8 cellular contexts compared by ENCODE assay signal in genomic region chr15:50687302-50687902, GRCh38. TPM values are rescaled to one million over a fixed set of nuclear protein-coding genes. Genes with fewer than 3 reads are reported as not detected.
DNase-seq lines count a peak whose midpoint lies in the region; ATAC-seq and TF ChIP-seq lines count a peak whose summit lies in the region.

No MANE protein-coding gene starts in this region.

- peak overlapping the region; percentile 93 for H3K9ac ChIP-seq in IMR-90 (ENCODE audit: low read depth, low read length)
- peak overlapping the region; percentile 71 to 87 for H3K9ac ChIP-seq in colonic mucosa (ENCODE audit: low read depth in 2 of 2, low read length in 2 of 2)

- no peak overlapping the region; the same call in none of the 2 replicates for H2BK20ac ChIP-seq in IMR-90 (ENCODE audit: low read depth, low read length)

- no peak for TF ChIP-seq RAD21 in IMR-90 (IDR thresholded peaks at IDR 0.05; ENCODE audit: low read length)

- CTCF ChIA-PET in IMR-90 (lab: Yijun Ruan, JAX) = no interaction called here

- H2BK120ac ChIP-seq in IMR-90 (ENCODE audit: low read depth, low read length) = peak overlapping the region; percentile 91

- peaks cover 14% of the 10 kb centered on the region for H3K36me3 Mint-ChIP-seq in nephron (ENCODE audit: low read depth)

- peaks cover 20% of the 10 kb centered on the region for H4K20me1 ChIP-seq in IMR-90 (ENCODE audit: insufficient read depth, low read length)

- H3K23ac ChIP-seq in IMR-90 (ENCODE audit: low read depth, low read length) = peak overlapping the region; percentile 98

- 77 to 100% methylated on average over 2 to 5 of the region's 10 CpGs for WGBS in IMR-90 (ENCODE audit: extremely low coverage in 2 of 2, insufficient read length in 1 of 2), 2 experiments

- peak overlapping the region; percentile 99; the same call in 1 of the 2 replicates for H3K4ac ChIP-seq in IMR-90 (ENCODE audit: low read depth, low read length)

- H3K27me3 ChIP-seq in IMR-90 (ENCODE audit: control insufficient read depth, insufficient read depth, low read length) (no peaks in the 10 kb centered on the region), colonic mucosa (no peaks in the 10 kb centered on the region)

- peak overlapping the region; percentile 94 for H4K5ac ChIP-seq in IMR-90 (ENCODE audit: low read depth, low read length)

- H3K4me3 ChIP-seq in IMR-90 (ENCODE audit: insufficient read depth, low read depth, low read length) (peak overlapping the region; percentile 96), colonic mucosa (peak overlapping the region; percentile 84)

- H3K27ac ChIP-seq in IMR-90 (ENCODE audit: insufficient read depth, low read length) (peak overlapping the region; percentile 93), colonic mucosa (peak overlapping the region; percentile 97)

- in situ Hi-C loops in IMR-90 (cut with MboI; ENCODE audit: low sequenced_read_pairs) = no loop called here

- H2AK9ac ChIP-seq in IMR-90 (replicated peaks; ENCODE audit: low read depth, low read length, poor library complexity) = peak overlapping the region; percentile 84

- ATAC-seq in GM18519 (IDR thresholded peaks at IDR 0.05; ENCODE audit: low FRiP score, unreplicated experiment) = peak; percentile 5
- no peak for ATAC-seq in IMR-90 (ENCODE audit: low read depth)

- H3K9me3 ChIP-seq in IMR-90 (ENCODE audit: control insufficient read depth, insufficient read depth, low read length) = no peaks in the 10 kb centered on the region
- H3K9me3 ChIP-seq in colonic mucosa = no peaks in the 10 kb centered on the region

- peak overlapping the region; percentile 81 for H3K4me2 ChIP-seq in IMR-90 (ENCODE audit: low read depth, low read length)

- peak overlapping the region; percentile 97 for H2AFZ ChIP-seq in IMR-90 (replicated peaks; ENCODE audit: low read length, poor library complexity)

- H3K4me1 ChIP-seq in IMR-90 (ENCODE audit: control insufficient read depth, insufficient read depth, low read length) (peaks cover 3% of the 10 kb centered on the region; the same call in 1 of the 2 replicates), colonic mucosa (peaks cover 4% of the 10 kb centered on the region)

- BruUV-seq in IMR-90 (replicated peaks; lab: Mats Ljungman, UMichigan) = TSS peak; percentile 61

- H3K4me3 Mint-ChIP-seq in nephron = peak overlapping the region; percentile 89 to 100 (median 91)

- no peak for TF ChIP-seq POLR2A in IMR-90 (IDR thresholded peaks at IDR 0.05; ENCODE audit: low read depth, low read length)

- peak overlapping the region; percentile 79; the same call in 1 of the 2 replicates for H2AK5ac ChIP-seq in IMR-90 (ENCODE audit: low read depth, low read length)

- H3K9me1 ChIP-seq in IMR-90 (ENCODE audit: insufficient read depth, low read length) = no peaks in the 10 kb centered on the region; the same call in 1 of the 2 replicates

- TF ChIP-seq CTCF in IMR-90 (conservative IDR thresholded peaks at IDR 0.05; ENCODE audit: low read depth, low read length) (no peak), colonic mucosa (IDR thresholded peaks at IDR 0.05) (no peak), nephron (IDR thresholded peaks at IDR 0.05; ENCODE audit: unreplicated experiment in 3 of 3) (no peak)

- H3K56ac ChIP-seq in IMR-90 (ENCODE audit: extremely low read depth, insufficient read depth, low read length) = peak overlapping the region; percentile 98

- peak overlapping the region; percentile 96 to 100 for H4K8ac ChIP-seq in IMR-90 (ENCODE audit: low read depth in 2 of 2, low read length in 2 of 2)

- no peaks in the 10 kb centered on the region for H3K27me3 Mint-ChIP-seq in nephron (ENCODE audit: low read depth)

- peak overlapping the region; percentile 96 for H4K91ac ChIP-seq in IMR-90 (ENCODE audit: insufficient read depth, low read depth, low read length)

- H2BK15ac ChIP-seq in IMR-90 (ENCODE audit: low read depth, low read length) = peak overlapping the region; percentile 83; the same call in 1 of the 3 replicates

- H3K36me3 ChIP-seq in IMR-90 (ENCODE audit: control insufficient read depth, insufficient read depth, low read length) = 0 out of 2 replicates have a peak, but pooled peaks cover 2% of the 10 kb centered on the region
- no peaks in the 10 kb centered on the region for H3K36me3 ChIP-seq in colonic mucosa

- intact Hi-C loops in IMR-90 (cut with micrococcal nuclease) (loop anchor here (2.0 kb wide), 1 partner anchor 77 kb away; the partner anchor contains the start of gene SPPL2A), colonic mucosa (cut with DNase I) (loop anchor here (5.0 kb wide), 1 partner anchor 75 kb away; no protein-coding TSS in a partner anchor)

- peaks cover 23% of the 10 kb centered on the region for H3K4me1 Mint-ChIP-seq in nephron

- H3K14ac ChIP-seq in IMR-90 (replicated peaks; ENCODE audit: low read depth, low read length) = peak overlapping the region; percentile 100

- dilution Hi-C loops in IMR-90 (cut with HindIII; ENCODE audit: low sequenced_read_pairs, unreplicated experiment) = no loop called here

- POLR2A ChIA-PET in IMR-90 (lab: Charles Lee; ENCODE audit: unreplicated experiment) = no interaction called here

- H3K79me1 ChIP-seq in IMR-90 (ENCODE audit: low read depth in 1 of 2, low read length in 2 of 2) = peaks cover 4 to 45% of the 10 kb centered on the region in 2 experiments

- H3K27ac Mint-ChIP-seq in nephron = peak overlapping the region; percentile 97 to 99 (median 98)

- H2BK5ac ChIP-seq in IMR-90 (ENCODE audit: low read depth, low read length, poor library complexity, severe bottlenecking) = peak overlapping the region; percentile 87

- H3K9me3 Mint-ChIP-seq in nephron = no peaks in the 10 kb centered on the region

- no peak for DNase-seq in IMR-90
- no peak for DNase-seq in colonic mucosa
- no peak for DNase-seq in stimulated activated CD4-positive, alpha-beta T cell treated with anti-CD3 and anti-CD28 coated beads, Interleukin-4, amount 100 ng/mL, for 4 hours
- no peak for DNase-seq in OCI-M2 (lab: John Stamatoyannopoulos, UW; ENCODE audit: unreplicated experiment)
- DNase-seq in putamen (ENCODE audit: low spot score) = no peak
- DNase-seq in EL = no peak

- peak overlapping the region; percentile 97; the same call in 1 of the 2 replicates for H3K18ac ChIP-seq in IMR-90 (ENCODE audit: low read depth, low read length)

TF ChIP-seq in IMR-90, 13 proteins besides CTCF, POLR2A, EP300 and RAD21:
- TF ChIP-seq, protein P1, sequence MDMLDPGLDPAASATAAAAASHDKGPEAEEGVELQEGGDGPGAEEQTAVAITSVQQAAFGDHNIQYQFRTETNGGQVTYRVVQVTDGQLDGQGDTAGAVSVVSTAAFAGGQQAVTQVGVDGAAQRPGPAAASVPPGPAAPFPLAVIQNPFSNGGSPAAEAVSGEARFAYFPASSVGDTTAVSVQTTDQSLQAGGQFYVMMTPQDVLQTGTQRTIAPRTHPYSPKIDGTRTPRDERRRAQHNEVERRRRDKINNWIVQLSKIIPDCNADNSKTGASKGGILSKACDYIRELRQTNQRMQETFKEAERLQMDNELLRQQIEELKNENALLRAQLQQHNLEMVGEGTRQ (IDR thresholded peaks at IDR 0.05; ENCODE audit: low read depth, low read length) = no peak
- TF ChIP-seq MAZ (IDR thresholded peaks at IDR 0.05; ENCODE audit: borderline replicate concordance, low read depth, low read length) (no peak), MAFK (IDR thresholded peaks at IDR 0.05; ENCODE audit: low read depth, low read length) (no peak), CHD1 (IDR thresholded peaks at IDR 0.05; ENCODE audit: low read depth, low read length) (no peak), SMC3 (IDR thresholded peaks at IDR 0.05; ENCODE audit: low read depth, low read length) (no peak), NFE2L2 (IDR thresholded peaks at IDR 0.05; ENCODE audit: low read depth, low read length) (no peak), RFX5 (IDR thresholded peaks at IDR 0.05; ENCODE audit: low read depth, low read length) (no peak), MXI1 (IDR thresholded peaks at IDR 0.05; ENCODE audit: borderline replicate concordance, low read depth, low read length) (no peak), FOS (IDR thresholded peaks at IDR 0.05; ENCODE audit: low read depth, low read length) (no peak), CEBPB (IDR thresholded peaks at IDR 0.05; ENCODE audit: low read depth, low read length) (no peak), BHLHE40 (IDR thresholded peaks at IDR 0.05; ENCODE audit: low read depth, low read length) (no peak), RCOR1 (IDR thresholded peaks at IDR 0.05; ENCODE audit: insufficient replicate concordance, low read length) (no peak)
- TF ChIP-seq, protein P2, sequence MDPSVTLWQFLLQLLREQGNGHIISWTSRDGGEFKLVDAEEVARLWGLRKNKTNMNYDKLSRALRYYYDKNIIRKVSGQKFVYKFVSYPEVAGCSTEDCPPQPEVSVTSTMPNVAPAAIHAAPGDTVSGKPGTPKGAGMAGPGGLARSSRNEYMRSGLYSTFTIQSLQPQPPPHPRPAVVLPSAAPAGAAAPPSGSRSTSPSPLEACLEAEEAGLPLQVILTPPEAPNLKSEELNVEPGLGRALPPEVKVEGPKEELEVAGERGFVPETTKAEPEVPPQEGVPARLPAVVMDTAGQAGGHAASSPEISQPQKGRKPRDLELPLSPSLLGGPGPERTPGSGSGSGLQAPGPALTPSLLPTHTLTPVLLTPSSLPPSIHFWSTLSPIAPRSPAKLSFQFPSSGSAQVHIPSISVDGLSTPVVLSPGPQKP (IDR thresholded peaks at IDR 0.05; ENCODE audit: borderline replicate concordance, low read depth, low read length) = no peak

RNA-seq across cellular contexts. Expression of gene TRPM7, which starts 0.8 kb away (rescaled TPM):
- 27.8 and 49.4 TPM in 2 replicates for total RNA-seq in IMR-90 (2012; rRNA removed)
- 6.9 and 10.6 TPM in 2 replicates for polyA plus RNA-seq in IMR-90 (2012; rRNA removed)
- polyA plus RNA-seq in IMR-90 (2012; cell fraction: cytosol; rRNA removed) = 0.86 and 1.2 TPM in 2 replicates
- polyA plus RNA-seq in IMR-90 (2012; cell fraction: nucleus; rRNA removed; ENCODE audit: low replicate concordance) = 2.1 and 18.4 TPM in 2 replicates
- 10 to 100 TPM; 28.3 to 34.7 TPM for total RNA-seq in colonic mucosa
